22 cellular contexts compared by ENCODE assay signal in the genomic region with DNA sequence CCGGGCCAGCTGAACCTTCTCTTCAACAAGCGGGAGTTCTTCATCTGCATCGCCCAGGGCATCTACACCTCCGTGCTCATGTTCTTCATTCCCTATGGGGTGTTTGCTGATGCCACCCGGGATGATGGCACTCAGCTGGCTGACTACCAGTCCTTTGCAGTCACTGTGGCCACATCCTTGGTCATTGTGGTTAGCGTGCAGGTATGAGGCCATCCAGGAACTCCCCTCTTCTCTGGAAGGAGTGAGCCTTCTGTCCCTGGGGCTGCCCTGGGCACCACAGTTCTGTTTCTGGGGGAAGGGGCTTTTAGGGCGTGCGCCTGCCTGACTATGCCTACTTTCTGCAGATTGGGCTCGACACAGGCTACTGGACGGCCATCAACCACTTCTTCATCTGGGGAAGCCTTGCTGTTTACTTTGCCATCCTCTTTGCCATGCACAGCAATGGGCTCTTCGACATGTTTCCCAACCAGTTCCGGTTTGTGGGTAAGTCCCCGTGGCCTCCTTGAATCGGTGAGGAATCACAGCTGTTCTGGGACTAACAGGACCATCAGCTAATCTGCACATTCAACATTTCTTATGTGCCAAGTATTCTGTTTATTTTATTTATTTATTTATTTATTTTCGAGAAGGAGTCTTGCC. TPM values are rescaled to one million over a fixed set of nuclear protein-coding genes. Genes with fewer than 3 reads are reported as not detected.
A peak's percentile ranks its signal among the peaks of the same experiment; 100 is the strongest.
DNase-seq lines count a peak whose midpoint lies in the region; ATAC-seq and FAIRE-seq lines count a peak whose summit lies in the region.
"Had no signal": no experiment of that assay in that cellular context is flagged by ENCODE, and none has a peak within 500 bp of the region (broad histone marks: within the 10 kb centered on the region; RNA-seq: fewer than 3 reads in every experiment).

No MANE protein-coding gene starts in this region.

- WGBS in small intestine, 3 donors: 91 to 94% (median 92%) methylated on average over 15 of the region's 15 CpGs

- no peak for ATAC-seq in stimulated activated naive CD8-positive, alpha-beta T cell treated with anti-CD3 and anti-CD28 coated beads, Interleukin-15, amount 100 ng/mL, for 72 hours
- ATAC-seq in activated naive CD8-positive, alpha-beta T cell treated with anti-CD3 and anti-CD28 coated beads, Interleukin-2, amount 50 U/mL, for 24 hours: no peak
- no peak for ATAC-seq in stimulated activated effector memory CD8-positive, alpha-beta T cell treated with anti-CD3 and anti-CD28 coated beads, Interleukin-12 subunit alpha, Interleukin-12 subunit beta, amount 100 ng/mL, for 72 hours
- ATAC-seq: activated CD8-positive, alpha-beta memory T cell treated with anti-CD3 and anti-CD28 coated beads, Interleukin-2, amount 10 ng/mL, durations not matched to agents 7 days and 5 days; natural killer cell had no signal

- H3K4me1 Mint-ChIP-seq in stimulated activated naive CD8-positive, alpha-beta T cell treated with anti-CD3 and anti-CD28 coated beads, Interleukin-15, Interleukin-2, amounts not matched to agents 100 ng/mL and 50 ng/mL, for 24 hours (ENCODE audit: low read depth): peaks cover 75% of the 10 kb centered on the region
- peaks cover 74% of the 10 kb centered on the region for H3K4me1 Mint-ChIP-seq in stimulated activated naive CD8-positive, alpha-beta T cell treated with anti-CD3 and anti-CD28 coated beads, Interleukin-15, amount 100 ng/mL, for 72 hours
- H3K4me1 Mint-ChIP-seq in activated naive CD8-positive, alpha-beta T cell treated with anti-CD3 and anti-CD28 coated beads, Interleukin-2, amount 50 U/mL, for 24 hours: peaks cover 68% of the 10 kb centered on the region
- H3K4me1 Mint-ChIP-seq in stimulated activated effector memory CD8-positive, alpha-beta T cell treated with anti-CD3 and anti-CD28 coated beads, Interleukin-12 subunit alpha, Interleukin-12 subunit beta, amount 100 ng/mL, for 72 hours: peaks cover 69% of the 10 kb centered on the region

- no peak for FAIRE-seq in small intestine (lab: Jason Lieb, UNC)
- FAIRE-seq: H1, islet of Langerhans had no signal

- H3K36me3 Mint-ChIP-seq in stimulated activated naive CD8-positive, alpha-beta T cell treated with anti-CD3 and anti-CD28 coated beads, Interleukin-15, Interleukin-2, amounts not matched to agents 100 ng/mL and 50 ng/mL, for 24 hours (ENCODE audit: low read depth): peaks cover 71% of the 10 kb centered on the region
- peaks cover 55% of the 10 kb centered on the region for H3K36me3 Mint-ChIP-seq in activated naive CD8-positive, alpha-beta T cell treated with anti-CD3 and anti-CD28 coated beads, Interleukin-2, amount 50 U/mL, for 24 hours (ENCODE audit: low read depth)
- H3K36me3 Mint-ChIP-seq in stimulated activated effector memory CD8-positive, alpha-beta T cell treated with anti-CD3 and anti-CD28 coated beads, Interleukin-12 subunit alpha, Interleukin-12 subunit beta, amount 100 ng/mL, for 72 hours: peaks cover 89% of the 10 kb centered on the region

- no peaks in the 10 kb centered on the region for H3K27me3 ChIP-seq in small intestine (ENCODE audit: control insufficient read depth in 2 of 2, insufficient read depth in 2 of 2, low read length in 2 of 2)
- H3K27me3 ChIP-seq: adrenal gland, tibial artery had no signal

- no peak overlapping the region for H3K27ac ChIP-seq in small intestine (ENCODE audit: low read depth in 1 of 2, low read length in 1 of 2)
- H3K27ac ChIP-seq: adrenal gland, epithelial cell of prostate, left ventricle myocardium inferior, tibial artery had no signal

- H3K36me3 ChIP-seq in small intestine (ENCODE audit: control insufficient read depth in 2 of 2, insufficient read depth in 2 of 2, low read length in 2 of 2): peaks cover 4 to 5% of the 10 kb centered on the region in 2 donors

- H3K4me3 Mint-ChIP-seq in stimulated activated naive CD8-positive, alpha-beta T cell treated with anti-CD3 and anti-CD28 coated beads, Interleukin-15, Interleukin-2, amounts not matched to agents 100 ng/mL and 50 ng/mL, for 24 hours: no peak overlapping the region
- no peak overlapping the region for H3K4me3 Mint-ChIP-seq in stimulated activated naive CD8-positive, alpha-beta T cell treated with anti-CD3 and anti-CD28 coated beads, Interleukin-15, amount 100 ng/mL, for 72 hours
- H3K4me3 Mint-ChIP-seq in activated naive CD8-positive, alpha-beta T cell treated with anti-CD3 and anti-CD28 coated beads, Interleukin-2, amount 50 U/mL, for 24 hours: no peak overlapping the region
- no peak overlapping the region for H3K4me3 Mint-ChIP-seq in stimulated activated effector memory CD8-positive, alpha-beta T cell treated with anti-CD3 and anti-CD28 coated beads, Interleukin-12 subunit alpha, Interleukin-12 subunit beta, amount 100 ng/mL, for 72 hours
- H3K4me3 Mint-ChIP-seq: activated CD8-positive, alpha-beta memory T cell treated with anti-CD3 and anti-CD28 coated beads, Interleukin-2, amount 10 ng/mL, durations not matched to agents 7 days and 5 days; brain; natural killer cell had no signal

- H3K4me3 ChIP-seq in small intestine (ENCODE audit: low read depth in 1 of 2, low read length in 2 of 2): no peak overlapping the region
- H3K4me3 ChIP-seq: adrenal gland, left ventricle myocardium inferior, tibial artery had no signal

- H3K9me3 ChIP-seq in small intestine (ENCODE audit: control insufficient read depth, low read depth): no peaks in the 10 kb centered on the region
- H3K9me3 ChIP-seq: adrenal gland, left ventricle myocardium inferior, tibial artery had no signal

- H3K9me3 Mint-ChIP-seq in stimulated activated naive CD8-positive, alpha-beta T cell treated with anti-CD3 and anti-CD28 coated beads, Interleukin-15, Interleukin-2, amounts not matched to agents 100 ng/mL and 50 ng/mL, for 24 hours: no peaks in the 10 kb centered on the region
- H3K9me3 Mint-ChIP-seq in stimulated activated naive CD8-positive, alpha-beta T cell treated with anti-CD3 and anti-CD28 coated beads, Interleukin-15, amount 100 ng/mL, for 72 hours: no peaks in the 10 kb centered on the region
- no peaks in the 10 kb centered on the region for H3K9me3 Mint-ChIP-seq in activated naive CD8-positive, alpha-beta T cell treated with anti-CD3 and anti-CD28 coated beads, Interleukin-2, amount 50 U/mL, for 24 hours
- H3K9me3 Mint-ChIP-seq in stimulated activated effector memory CD8-positive, alpha-beta T cell treated with anti-CD3 and anti-CD28 coated beads, Interleukin-12 subunit alpha, Interleukin-12 subunit beta, amount 100 ng/mL, for 72 hours: no peaks in the 10 kb centered on the region
- H3K9me3 Mint-ChIP-seq: brain; CD8-positive, alpha-beta memory T cell; natural killer cell had no signal

- DNase-seq in stimulated activated naive CD8-positive, alpha-beta T cell treated with anti-CD3 and anti-CD28 coated beads, Interleukin-15, amount 100 ng/mL, for 72 hours: no peak
- DNase-seq in MV-4-11 (lab: John Stamatoyannopoulos, UW) (peak; percentile 29), small intestine (no peak), NOMO-1 treated with DMSO at 0.1 percent for 48 hours (lab: John Stamatoyannopoulos, UW; ENCODE audit: unreplicated experiment) (no peak), NCI-H1694 (lab: John Stamatoyannopoulos, UW) (no peak)
- no peak for DNase-seq in activated naive CD8-positive, alpha-beta T cell treated with anti-CD3 and anti-CD28 coated beads, Interleukin-2, amount 50 U/mL, for 24 hours
- no peak for DNase-seq in stimulated activated effector memory CD8-positive, alpha-beta T cell treated with anti-CD3 and anti-CD28 coated beads, Interleukin-12 subunit alpha, Interleukin-12 subunit beta, amount 100 ng/mL, for 72 hours (ENCODE audit: low spot score in 2 of 2)
- DNase-seq: activated CD4-positive, alpha-beta T cell treated with anti-CD3 and anti-CD28 coated beads for 1 hour; activated CD8-positive, alpha-beta memory T cell treated with anti-CD3 and anti-CD28 coated beads, Interleukin-2, amount 10 ng/mL, durations not matched to agents 7 days and 5 days; adrenal gland; CD8-positive, alpha-beta memory T cell; left ventricle myocardium inferior; natural killer cell; NCI-H1105; NCI-H2029; NCI-H526; tibial artery had no signal

- H3K27ac Mint-ChIP-seq in stimulated activated naive CD8-positive, alpha-beta T cell treated with anti-CD3 and anti-CD28 coated beads, Interleukin-15, Interleukin-2, amounts not matched to agents 100 ng/mL and 50 ng/mL, for 24 hours: peak overlapping the region; percentile 78
- peak overlapping the region in 1 of 2 donors; percentile 29 for H3K27ac Mint-ChIP-seq in stimulated activated naive CD8-positive, alpha-beta T cell treated with anti-CD3 and anti-CD28 coated beads, Interleukin-15, amount 100 ng/mL, for 72 hours
- peak overlapping the region; percentile 29 for H3K27ac Mint-ChIP-seq in activated naive CD8-positive, alpha-beta T cell treated with anti-CD3 and anti-CD28 coated beads, Interleukin-2, amount 50 U/mL, for 24 hours
- peak overlapping the region; percentile 88 for H3K27ac Mint-ChIP-seq in stimulated activated effector memory CD8-positive, alpha-beta T cell treated with anti-CD3 and anti-CD28 coated beads, Interleukin-12 subunit alpha, Interleukin-12 subunit beta, amount 100 ng/mL, for 72 hours

- no peaks in the 10 kb centered on the region for H3K27me3 Mint-ChIP-seq in stimulated activated naive CD8-positive, alpha-beta T cell treated with anti-CD3 and anti-CD28 coated beads, Interleukin-15, Interleukin-2, amounts not matched to agents 100 ng/mL and 50 ng/mL, for 24 hours
- H3K27me3 Mint-ChIP-seq in stimulated activated naive CD8-positive, alpha-beta T cell treated with anti-CD3 and anti-CD28 coated beads, Interleukin-15, amount 100 ng/mL, for 72 hours: no peaks in the 10 kb centered on the region
- H3K27me3 Mint-ChIP-seq in activated naive CD8-positive, alpha-beta T cell treated with anti-CD3 and anti-CD28 coated beads, Interleukin-2, amount 50 U/mL, for 24 hours: no peaks in the 10 kb centered on the region
- H3K27me3 Mint-ChIP-seq: activated CD8-positive, alpha-beta memory T cell treated with anti-CD3 and anti-CD28 coated beads, Interleukin-2, amount 10 ng/mL, durations not matched to agents 7 days and 5 days had no signal

- no peaks in the 10 kb centered on the region for H3K4me1 ChIP-seq in small intestine (ENCODE audit: control insufficient read depth in 2 of 2, insufficient read depth in 1 of 2, low read depth in 1 of 2, low read length in 1 of 2)
- H3K4me1 ChIP-seq: adrenal gland, tibial artery had no signal

RNA-seq across cellular contexts. Expression of a gene that starts 21.1 kb away (rescaled TPM):
- polyA plus RNA-seq in small intestine: 10 to 100 TPM; 13.8 to 19.7 (median 16.0) TPM

RNA-seq across cellular contexts. Expression of a gene that starts 25.5 kb away (rescaled TPM):
- polyA plus RNA-seq in small intestine: 100 to 1,000 TPM in 1 of 3 donors, 10 to 100 TPM in 1, 1 to 10 TPM in 1; 2.9 to 103 (median 42.0) TPM
- polyA plus RNA-seq: adrenal gland; CD8-positive, alpha-beta memory T cell; H1 had no signal

RNA-seq across cellular contexts. Expression of a gene that starts 58.7 kb away (rescaled TPM):
- 10 to 100 TPM; 10.7 to 21.2 (median 11.6) TPM for polyA plus RNA-seq in small intestine
